ENCODE assay signal across 8 cellular contexts in genomic region chr1:225474986-225475820, GRCh38. TPM values are rescaled to one million over a fixed set of nuclear protein-coding genes. Genes with fewer than 3 reads are reported as not detected.
DNase-seq lines count a peak whose midpoint lies in the region; ATAC-seq and TF ChIP-seq lines count a peak whose summit lies in the region.

No MANE protein-coding gene starts in this region.

- peak overlapping the region; percentile 27; the same call in 1 of the 2 replicates for H3K4me3 ChIP-seq in AG04450 (ENCODE audit: low read depth, low read length)
- H3K4me3 ChIP-seq in left lung = no peak overlapping the region

- TF ChIP-seq CTCF in AG04450 (IDR thresholded peaks at IDR 0.05; ENCODE audit: low read depth, low read length) (peak; percentile 100), left lung (IDR thresholded peaks at IDR 0.05) (peak; percentile 100)

- H3K4me1 ChIP-seq in left lung = peaks cover 0 to 10% of the 10 kb centered on the region in 2 donors

- intact Hi-C loops in left lung (cut with DNase I) = loop anchor here in 1 of 2 donors (5.0 to 10.0 kb wide), 3 partner anchors 297 to 502 kb away; no protein-coding TSS in a partner anchor

- H3K9me3 ChIP-seq in AG04450 (ENCODE audit: control insufficient read depth, insufficient read depth, low read length) (no peaks in the 10 kb centered on the region; the same call in 1 of the 2 replicates), left lung (no peaks in the 10 kb centered on the region)

- H3K27me3 ChIP-seq in AG04450 (ENCODE audit: control insufficient read depth, insufficient read depth, low read length) (no peaks in the 10 kb centered on the region), left lung (no peaks in the 10 kb centered on the region)

- H3K36me3 ChIP-seq in left lung = no peaks in the 10 kb centered on the region

- DNase-seq in AG04450 (ENCODE audit: low read depth, low spot score) = peak; percentile 33
- peak; percentile 68 for DNase-seq in NCI-H2171 treated with DMSO at 0.1 percent for 48 hours (lab: John Stamatoyannopoulos, UW)
- peak; percentile 52 to 66 for DNase-seq in activated CD4-positive, alpha-beta T cell treated with anti-CD3 and anti-CD28 coated beads for 4 hours
- peak; percentile 70 to 97 for DNase-seq in left lung
- DNase-seq in stimulated activated CD4-positive, alpha-beta T cell treated with anti-CD3 and anti-CD28 coated beads, Interleukin-4, amount 100 ng/mL, for 24 hours = peak; percentile 67

- H3K27ac ChIP-seq in AG04450 (ENCODE audit: low read depth, low read length) (no peak overlapping the region), cingulate gyrus (ENCODE audit: low read depth, low read length) (peak overlapping the region; percentile 49), left lung (no peak overlapping the region)

- ATAC-seq in GM18861 (IDR thresholded peaks at IDR 0.05; ENCODE audit: unreplicated experiment) (peak; percentile 69), HG03064 (IDR thresholded peaks at IDR 0.05; ENCODE audit: low read depth, unreplicated experiment) (peak; percentile 76), left lung (peak; percentile 100)

- CTCF ChIA-PET in AG04450 (lab: Charles Lee) = interaction anchor here (0.6 to 5.6 kb wide), 95 partner anchors 8 to 1288 kb away, joined by 3 to 102 read pairs (median 4); partner anchors contain the start of genes EPHX1, SRP9 and TMEM63A

- POLR2A ChIA-PET in AG04450 (lab: Yijun Ruan, JAX) = interaction anchor here (0.9 to 1.0 kb wide), 3 partner anchors 297 to 449 kb away, joined by 3 to 4 read pairs (median 4); partner anchors contain the start of genes PYCR2 and SRP9

RNA-seq across cellular contexts. Expression of gene LBR, which starts 47.4 kb away (rescaled TPM):
- 35.9 and 44.5 TPM in 2 replicates for polyA plus RNA-seq in AG04450 (2011; rRNA removed)
- 45.7 and 46.4 TPM in 2 replicates for polyA minus RNA-seq in AG04450 (2011; rRNA and poly(A)+ RNA removed)
- 10 to 100 TPM; 42.4 to 75.0 TPM for total RNA-seq in left lung

Comparison
In these comparisons a context has a peak if more than half of its experiments do, and no peak if none do; other contexts are left out.
1. DNase-seq: peak in every context shown above with its lines; median percentile 84 in left lung; 68 in NCI-H2171 treated with DMSO at 0.1 percent for 48 hours; 67 in stimulated activated CD4-positive, alpha-beta T cell treated with anti-CD3 and anti-CD28 coated beads, Interleukin-4, amount 100 ng/mL, for 24 hours; 59 in activated CD4-positive, alpha-beta T cell treated with anti-CD3 and anti-CD28 coated beads for 4 hours; 33 in AG04450.